Comparison of ENCODE assay signal across 11 cellular contexts in the genomic region with DNA sequence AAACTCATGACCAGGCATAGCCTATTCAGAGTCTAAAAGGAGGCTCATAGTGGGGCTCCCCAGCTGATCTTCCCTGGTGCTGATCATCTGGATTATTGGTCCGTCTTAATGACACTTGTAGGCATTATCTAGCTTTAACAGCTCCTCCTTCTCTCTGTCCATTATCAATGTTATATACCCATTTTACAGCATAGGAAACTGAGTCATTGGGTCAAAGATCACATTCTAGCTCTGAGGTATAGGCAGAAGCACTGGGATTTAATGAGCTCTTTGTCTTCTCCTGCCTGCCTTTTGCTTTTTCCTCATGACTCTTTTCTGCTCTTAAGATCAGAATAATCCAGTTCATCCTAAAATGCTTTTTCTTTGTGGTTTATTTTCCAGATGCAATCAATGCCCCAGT. TPM values are rescaled to one million over a fixed set of nuclear protein-coding genes. Genes with fewer than 3 reads are reported as not detected.
DNase-seq lines count a peak whose midpoint lies in the region; ATAC-seq and TF ChIP-seq lines count a peak whose summit lies in the region.
"Had no signal": no experiment of that assay in that cellular context is flagged by ENCODE, and none has a peak within 500 bp of the region (broad histone marks: within the 10 kb centered on the region; RNA-seq: fewer than 3 reads in every experiment).

No MANE protein-coding gene starts in this region.

- no peak for TF ChIP-seq POLR2A in breast epithelium (IDR thresholded peaks at IDR 0.05)

- H3K27ac ChIP-seq in HUES48 (ENCODE audit: low read depth, low read length) (peak overlapping the region; percentile 92), breast epithelium (peak overlapping the region; percentile 75 to 90), liver (ENCODE audit: low read depth in 1 of 2, low read length in 2 of 2) (peak overlapping the region; percentile 51 to 61), subcutaneous abdominal adipose tissue (ENCODE audit: low read depth, low read length) (peak overlapping the region; percentile 79)

- H3K4me3 ChIP-seq in HUES48 (ENCODE audit: low read depth, low read length) (peak overlapping the region; percentile 62), breast epithelium (peak overlapping the region; percentile 36 to 63 (median 39)), liver (ENCODE audit: low read depth in 1 of 3, low read length in 3 of 3) (peak overlapping the region; percentile 1 to 18 (median 16)), subcutaneous abdominal adipose tissue (ENCODE audit: low read depth in 1 of 5, low read length in 5 of 5) (peak overlapping the region; percentile 58 to 79 (median 69))

- 69% methylated on average over 1 of the region's 1 CpG for WGBS in liver

- intact Hi-C loops in breast epithelium (cut with DNase I; ENCODE audit: low total_unique reads): loop anchor here (5.0 kb wide), 1 partner anchor 816 kb away; no protein-coding TSS in a partner anchor

- ATAC-seq in HG02798 (IDR thresholded peaks at IDR 0.05; ENCODE audit: poor library complexity, unreplicated experiment) (no peak), HG02759 (IDR thresholded peaks at IDR 0.05; ENCODE audit: unreplicated experiment) (no peak)

- no peak overlapping the region for H3K9ac ChIP-seq in HUES48 (ENCODE audit: low read depth, low read length)
- no peak overlapping the region for H3K9ac ChIP-seq in liver (ENCODE audit: low read depth in 1 of 2, low read length in 2 of 2)
- H3K9ac ChIP-seq in subcutaneous abdominal adipose tissue (ENCODE audit: low read length in 5 of 5): peak overlapping the region; percentile 16 to 75 (median 63)

- DNase-seq in breast epithelium (ENCODE audit: low spot score in 2 of 2) (no peak), NCI-H82 (lab: John Stamatoyannopoulos, UW) (no peak), NCI-H82 treated with DMSO at 0.1 percent for 48 hours (lab: John Stamatoyannopoulos, UW; ENCODE audit: unreplicated experiment) (no peak)
- DNase-seq: NCI-H1417 treated with DMSO at 0.1 percent for 48 hours, pancreas had no signal

- H3K9me3 ChIP-seq in HUES48 (ENCODE audit: control insufficient read depth, insufficient read depth, low read length) (no peaks in the 10 kb centered on the region), breast epithelium (no peaks in the 10 kb centered on the region), liver (ENCODE audit: control insufficient read depth in 4 of 4, low read length in 3 of 4) (no peaks in the 10 kb centered on the region), subcutaneous abdominal adipose tissue (ENCODE audit: control insufficient read depth in 5 of 5, low read length in 5 of 5) (peaks cover 0 to 3% (median 0%) of the 10 kb centered on the region in 5 donors)
- H3K9me3 ChIP-seq: pancreas had no signal

- TF ChIP-seq RAD21 in liver (IDR thresholded peaks at IDR 0.05): no peak

- peaks cover 29% of the 10 kb centered on the region for H3K4me1 ChIP-seq in HUES48 (ENCODE audit: control insufficient read depth, insufficient read depth, low read length)
- peaks cover 20 to 24% of the 10 kb centered on the region in 2 donors for H3K4me1 ChIP-seq in breast epithelium
- peaks cover 0 to 4% (median 2%) of the 10 kb centered on the region in 4 donors for H3K4me1 ChIP-seq in liver (ENCODE audit: control insufficient read depth in 4 of 4, insufficient read depth in 4 of 4, low read length in 3 of 4)
- peaks cover 40 to 65% (median 60%) of the 10 kb centered on the region in 5 donors for H3K4me1 ChIP-seq in subcutaneous abdominal adipose tissue (ENCODE audit: control insufficient read depth in 5 of 5, insufficient read depth in 5 of 5, low read length in 5 of 5)

- 0 out of 2 replicates have a peak, but pooled peaks cover 7% of the 10 kb centered on the region for H3K27me3 ChIP-seq in HUES48 (ENCODE audit: control insufficient read depth, insufficient read depth, low read length)
- H3K27me3 ChIP-seq in breast epithelium: no peaks in the 10 kb centered on the region
- no peaks in the 10 kb centered on the region for H3K27me3 ChIP-seq in liver (ENCODE audit: control insufficient read depth in 4 of 4, insufficient read depth in 4 of 4, low read length in 3 of 4)
- peaks cover 0 to 8% (median 0%) of the 10 kb centered on the region in 5 donors for H3K27me3 ChIP-seq in subcutaneous abdominal adipose tissue (ENCODE audit: control insufficient read depth in 5 of 5, insufficient read depth in 4 of 5, low read length in 5 of 5)
- H3K27me3 ChIP-seq: pancreas had no signal

- no peak for TF ChIP-seq CTCF in breast epithelium (IDR thresholded peaks at IDR 0.05)
- no peak for TF ChIP-seq CTCF in liver (IDR thresholded peaks at IDR 0.05; ENCODE audit: low read depth, low read length, missing input control)

- no peaks in the 10 kb centered on the region for H3K36me3 ChIP-seq in HUES48 (ENCODE audit: control insufficient read depth, insufficient read depth, low read length)
- H3K36me3 ChIP-seq in breast epithelium: no peaks in the 10 kb centered on the region
- no peaks in the 10 kb centered on the region for H3K36me3 ChIP-seq in liver (ENCODE audit: control insufficient read depth in 4 of 4, insufficient read depth in 3 of 4, low read depth in 1 of 4, low read length in 3 of 4)
- peaks cover 0 to 6% (median 0%) of the 10 kb centered on the region in 5 donors for H3K36me3 ChIP-seq in subcutaneous abdominal adipose tissue (ENCODE audit: control insufficient read depth in 5 of 5, insufficient read depth in 5 of 5, low read length in 5 of 5)
- H3K36me3 ChIP-seq: pancreas had no signal

TF ChIP-seq in liver, 16 proteins besides CTCF, POLR2A, EP300 and RAD21:
- TF ChIP-seq JUND (IDR thresholded peaks at IDR 0.05) (no peak), YY1 (IDR thresholded peaks at IDR 0.05) (no peak), SP1 (IDR thresholded peaks at IDR 0.05) (no peak), FOXA2 (IDR thresholded peaks at IDR 0.05) (no peak), NR2F2 (IDR thresholded peaks at IDR 0.05) (no peak)
TF ChIP-seq in liver: peak in this region for 0.

RNA-seq across cellular contexts. Expression of a gene that starts 0.8 kb away (rescaled TPM):
- 10 to 100 TPM in 2 of 3 donors, 1 to 10 TPM in 1; 7.4 to 64.4 (median 26.5) TPM for total RNA-seq in breast epithelium
- 1 to 10 TPM; 3.5 to 6.1 TPM for total RNA-seq in liver
- polyA plus RNA-seq in liver: 1 to 10 TPM; 4.7 to 8.9 TPM

RNA-seq across cellular contexts. Expression of a gene that starts 14.2 kb away (rescaled TPM):
- not detected for total RNA-seq in breast epithelium
- total RNA-seq in liver: not detected
- not detected for polyA plus RNA-seq in liver
- total RNA-seq: pancreas had no signal
- polyA plus RNA-seq: pancreas had no signal

RNA-seq across cellular contexts. Expression of a gene that starts 29.7 kb away (rescaled TPM):
- total RNA-seq in breast epithelium: under 1 TPM in 1 of 3 donors, not detected in 2; 0.29 TPM
- total RNA-seq in liver: not detected
- polyA plus RNA-seq in liver: not detected
- total RNA-seq: dermis microvascular lymphatic vessel endothelial cell had no signal

Comparison
In these comparisons a context has a peak if more than half of its experiments do, and no peak if none do; other contexts are left out.
1. H3K4me3 ChIP-seq: peak in every context shown above with its lines; median percentile 69 in subcutaneous abdominal adipose tissue; 62 in HUES48; 39 in breast epithelium; 16 in liver.
2. H3K9ac ChIP-seq: peak in subcutaneous abdominal adipose tissue (5 of 5); none in HUES48 (single experiment) and liver (0 of 2).
3. Peak in every context shown above with its lines, with median percentiles within 50 percentile points of each other: H3K27ac ChIP-seq.